19 cellular contexts compared by ENCODE assay signal in the genomic region with DNA sequence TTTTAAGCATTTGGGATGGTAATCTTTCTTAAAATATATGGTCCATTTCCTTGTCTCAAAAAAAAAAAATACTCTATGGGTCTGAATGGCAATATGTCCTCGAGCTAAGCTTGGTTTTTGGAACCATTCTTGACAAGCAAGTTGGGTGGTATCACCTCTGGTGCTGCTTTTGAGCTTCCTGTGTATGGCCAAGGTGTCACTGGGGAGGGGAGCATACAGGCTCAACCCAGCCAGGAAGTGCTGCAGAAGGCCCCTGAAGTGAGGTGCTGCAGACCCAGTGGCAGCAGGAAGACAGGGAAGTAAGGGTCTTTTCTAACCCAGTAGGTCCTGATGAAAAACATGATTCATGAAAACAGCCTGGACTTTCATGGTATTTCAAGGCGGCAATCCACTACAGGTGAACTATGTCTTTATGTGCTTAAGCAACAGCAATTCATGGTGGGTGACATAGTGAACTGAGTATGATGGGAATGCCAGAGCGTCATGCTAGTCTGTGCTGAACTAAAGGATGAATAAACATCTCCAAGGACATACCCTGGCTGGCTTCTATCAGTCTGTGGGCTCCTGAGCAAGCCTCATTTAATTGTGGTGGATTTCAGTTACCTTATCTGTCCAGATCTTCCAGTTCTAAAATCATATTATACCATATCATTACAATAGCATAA. TPM values are rescaled to one million over a fixed set of nuclear protein-coding genes. Genes with fewer than 3 reads are reported as not detected.
A peak's percentile ranks its signal among the peaks of the same experiment; 100 is the strongest.
DNase-seq lines count a peak whose midpoint lies in the region; ATAC-seq lines count a peak whose summit lies in the region.
"Had no signal": no experiment of that assay in that cellular context is flagged by ENCODE, and none has a peak within 500 bp of the region (broad histone marks: within the 10 kb centered on the region; RNA-seq: fewer than 3 reads in every experiment).

No MANE protein-coding gene starts in this region.

- no peak overlapping the region for H4K8ac ChIP-seq in mesenchymal stem cell (ENCODE audit: low read length)

- 83% methylated on average over 3 of the region's 3 CpGs for WGBS in mesenchymal stem cell

- no peak overlapping the region for H3K23ac ChIP-seq in mesenchymal stem cell (ENCODE audit: low read length in 2 of 2)

- H3K27me3 Mint-ChIP-seq in activated CD4-positive, alpha-beta T cell treated with anti-CD3 and anti-CD28 coated beads, Interleukin-2, amount 10 ng/mL, durations not matched to agents 7 days and 5 days: no peaks in the 10 kb centered on the region
- no peaks in the 10 kb centered on the region for H3K27me3 Mint-ChIP-seq in activated CD8-positive, alpha-beta T cell treated with anti-CD3 and anti-CD28 coated beads, Interleukin-2, amount 10 ng/mL, durations not matched to agents 7 days and 5 days (ENCODE audit: low read depth)
- H3K27me3 Mint-ChIP-seq: activated naive CD4-positive, alpha-beta T cell treated with anti-CD3 and anti-CD28 coated beads, Interleukin-2, amount 50 U/mL, for 24 hours had no signal

- H3K4me1 ChIP-seq in mesenchymal stem cell (ENCODE audit: control insufficient read depth, insufficient read depth, low read depth, low read length): peaks cover 5% of the 10 kb centered on the region

- H3K9ac ChIP-seq in mesenchymal stem cell (ENCODE audit: low read length): peak overlapping the region; percentile 86

- no peak overlapping the region for H2BK5ac ChIP-seq in mesenchymal stem cell (ENCODE audit: low read depth, low read length, poor library complexity, severe bottlenecking)

- no peak overlapping the region for H3K4me3 Mint-ChIP-seq in activated CD4-positive, alpha-beta T cell treated with anti-CD3 and anti-CD28 coated beads, Interleukin-2, amount 10 ng/mL, durations not matched to agents 7 days and 5 days
- H3K4me3 Mint-ChIP-seq in activated CD8-positive, alpha-beta T cell treated with anti-CD3 and anti-CD28 coated beads, Interleukin-2, amount 10 ng/mL, durations not matched to agents 7 days and 5 days: no peak overlapping the region
- H3K4me3 Mint-ChIP-seq in stimulated activated effector memory CD8-positive, alpha-beta T cell treated with anti-CD3 and anti-CD28 coated beads, Interleukin-12 subunit alpha, Interleukin-12 subunit beta, amount 100 ng/mL, for 72 hours: no peak overlapping the region
- H3K4me3 Mint-ChIP-seq: activated naive CD4-positive, alpha-beta T cell treated with anti-CD3 and anti-CD28 coated beads, Interleukin-2, amount 50 U/mL, for 24 hours; endodermal cell; IgD-negative memory B cell had no signal

- peaks cover 47% of the 10 kb centered on the region for H3K4me1 Mint-ChIP-seq in activated CD4-positive, alpha-beta T cell treated with anti-CD3 and anti-CD28 coated beads, Interleukin-2, amount 10 ng/mL, durations not matched to agents 7 days and 5 days
- peaks cover 41% of the 10 kb centered on the region for H3K4me1 Mint-ChIP-seq in activated CD8-positive, alpha-beta T cell treated with anti-CD3 and anti-CD28 coated beads, Interleukin-2, amount 10 ng/mL, durations not matched to agents 7 days and 5 days (ENCODE audit: low read depth)
- peaks cover 32% of the 10 kb centered on the region for H3K4me1 Mint-ChIP-seq in stimulated activated effector memory CD8-positive, alpha-beta T cell treated with anti-CD3 and anti-CD28 coated beads, Interleukin-12 subunit alpha, Interleukin-12 subunit beta, amount 100 ng/mL, for 72 hours
- H3K4me1 Mint-ChIP-seq: endodermal cell had no signal

- H3K9me3 ChIP-seq in mesenchymal stem cell (ENCODE audit: control insufficient read depth, low read length): no peaks in the 10 kb centered on the region
- H3K9me3 ChIP-seq: A549, thyroid gland had no signal

- peak; percentile 67 for ATAC-seq in activated CD8-positive, alpha-beta T cell treated with anti-CD3 and anti-CD28 coated beads, Interleukin-2, amount 10 ng/mL, durations not matched to agents 7 days and 5 days
- ATAC-seq in stimulated activated effector memory CD8-positive, alpha-beta T cell treated with anti-CD3 and anti-CD28 coated beads, Interleukin-12 subunit alpha, Interleukin-12 subunit beta, amount 100 ng/mL, for 72 hours: peak; percentile 44
- ATAC-seq: A549, HCT116, right cardiac atrium had no signal

- H3K4me2 ChIP-seq in mesenchymal stem cell (ENCODE audit: low read length, poor library complexity, severe bottlenecking): no peak overlapping the region
- H3K4me2 ChIP-seq: A549, PC-9 had no signal

- H3K36me3 Mint-ChIP-seq in activated CD4-positive, alpha-beta T cell treated with anti-CD3 and anti-CD28 coated beads, Interleukin-2, amount 10 ng/mL, durations not matched to agents 7 days and 5 days (ENCODE audit: low read depth): peaks cover 53% of the 10 kb centered on the region
- peaks cover 67% of the 10 kb centered on the region for H3K36me3 Mint-ChIP-seq in activated CD8-positive, alpha-beta T cell treated with anti-CD3 and anti-CD28 coated beads, Interleukin-2, amount 10 ng/mL, durations not matched to agents 7 days and 5 days (ENCODE audit: low read depth)
- H3K36me3 Mint-ChIP-seq in stimulated activated effector memory CD8-positive, alpha-beta T cell treated with anti-CD3 and anti-CD28 coated beads, Interleukin-12 subunit alpha, Interleukin-12 subunit beta, amount 100 ng/mL, for 72 hours: peaks cover 71% of the 10 kb centered on the region

- H3K27me3 ChIP-seq in mesenchymal stem cell (ENCODE audit: control insufficient read depth in 1 of 2, insufficient read depth in 1 of 2, low read length in 2 of 2): no peaks in the 10 kb centered on the region
- H3K27me3 ChIP-seq: thyroid gland had no signal

- H2BK15ac ChIP-seq in mesenchymal stem cell (ENCODE audit: low read depth, poor library complexity, severe bottlenecking): no peak overlapping the region

- CTCF ChIA-PET in activated CD4-positive, alpha-beta T cell treated with anti-CD3 and anti-CD28 coated beads, Interleukin-2, amount 10 ng/mL, durations not matched to agents 7 days and 5 days (lab: Charles Lee): no interaction called here
- CTCF ChIA-PET in activated CD8-positive, alpha-beta T cell treated with anti-CD3 and anti-CD28 coated beads, Interleukin-2, amount 10 ng/mL, durations not matched to agents 7 days and 5 days (lab: Charles Lee): interaction anchor here (1.7 kb wide), 2 partner anchors 21 to 30 kb away, joined by 3 to 4 read pairs; no protein-coding TSS in a partner anchor

- no peak overlapping the region for H3K4me3 ChIP-seq in mesenchymal stem cell (ENCODE audit: insufficient read depth in 1 of 2, low read depth in 1 of 2, low read length in 2 of 2)
- H3K4me3 ChIP-seq: A549, PC-9, SK-N-MC, thyroid gland had no signal

- H3K79me1 ChIP-seq in mesenchymal stem cell (replicated peaks; ENCODE audit: low read length, poor library complexity, severe bottlenecking): no peaks in the 10 kb centered on the region

- no peak overlapping the region for H3K4ac ChIP-seq in mesenchymal stem cell (ENCODE audit: low read depth in 1 of 2, low read length in 2 of 2)

- H3K9me3 Mint-ChIP-seq in activated CD4-positive, alpha-beta T cell treated with anti-CD3 and anti-CD28 coated beads, Interleukin-2, amount 10 ng/mL, durations not matched to agents 7 days and 5 days: peaks cover 2% of the 10 kb centered on the region
- no peaks in the 10 kb centered on the region for H3K9me3 Mint-ChIP-seq in activated CD8-positive, alpha-beta T cell treated with anti-CD3 and anti-CD28 coated beads, Interleukin-2, amount 10 ng/mL, durations not matched to agents 7 days and 5 days (ENCODE audit: insufficient read depth)
- H3K9me3 Mint-ChIP-seq in stimulated activated effector memory CD8-positive, alpha-beta T cell treated with anti-CD3 and anti-CD28 coated beads, Interleukin-12 subunit alpha, Interleukin-12 subunit beta, amount 100 ng/mL, for 72 hours: no peaks in the 10 kb centered on the region
- H3K9me3 Mint-ChIP-seq: activated naive CD4-positive, alpha-beta T cell treated with anti-CD3 and anti-CD28 coated beads, Interleukin-2, amount 50 U/mL, for 24 hours; IgD-negative memory B cell had no signal

- no peak overlapping the region for H2AK5ac ChIP-seq in mesenchymal stem cell (ENCODE audit: low read length, severe bottlenecking)

- H3K27ac Mint-ChIP-seq in activated CD4-positive, alpha-beta T cell treated with anti-CD3 and anti-CD28 coated beads, Interleukin-2, amount 10 ng/mL, durations not matched to agents 7 days and 5 days: peak overlapping the region; percentile 60
- peak overlapping the region; percentile 83 for H3K27ac Mint-ChIP-seq in activated CD8-positive, alpha-beta T cell treated with anti-CD3 and anti-CD28 coated beads, Interleukin-2, amount 10 ng/mL, durations not matched to agents 7 days and 5 days
- H3K27ac Mint-ChIP-seq in stimulated activated effector memory CD8-positive, alpha-beta T cell treated with anti-CD3 and anti-CD28 coated beads, Interleukin-12 subunit alpha, Interleukin-12 subunit beta, amount 100 ng/mL, for 72 hours: peak overlapping the region; percentile 50
- H3K27ac Mint-ChIP-seq: endodermal cell had no signal

- peaks cover 5 to 32% of the 10 kb centered on the region in 2 experiments for H3K36me3 ChIP-seq in mesenchymal stem cell (ENCODE audit: control insufficient read depth in 1 of 2, insufficient read depth in 2 of 2, low read depth in 1 of 2, low read length in 2 of 2)

- H4K91ac ChIP-seq in mesenchymal stem cell (ENCODE audit: low read length): no peak overlapping the region

- H2AFZ ChIP-seq in mesenchymal stem cell (ENCODE audit: low read depth, low read length): no peak overlapping the region
- H2AFZ ChIP-seq: PC-9 had no signal

- H2BK12ac ChIP-seq in mesenchymal stem cell (ENCODE audit: low read length in 2 of 2): no peak overlapping the region

- DNase-seq in activated CD4-positive, alpha-beta T cell treated with anti-CD3 and anti-CD28 coated beads, Interleukin-2, amount 10 ng/mL, durations not matched to agents 7 days and 5 days: no peak
- DNase-seq in activated CD4-positive, alpha-beta T cell treated with anti-CD3 and anti-CD28 coated beads for 48 hours: no peak
- peak; percentile 35 for DNase-seq in activated CD8-positive, alpha-beta T cell treated with anti-CD3 and anti-CD28 coated beads, Interleukin-2, amount 10 ng/mL, durations not matched to agents 7 days and 5 days
- DNase-seq in mesenchymal stem cell (peak; percentile 43), inferior parietal cortex (ENCODE audit: extremely low spot score) (no peak), GF-D8 (lab: John Stamatoyannopoulos, UW) (no peak), foreskin melanocyte (no peak)
- DNase-seq in stimulated activated effector memory CD8-positive, alpha-beta T cell treated with anti-CD3 and anti-CD28 coated beads, Interleukin-12 subunit alpha, Interleukin-12 subunit beta, amount 100 ng/mL, for 72 hours (ENCODE audit: low spot score in 2 of 2): no peak
- DNase-seq: endodermal cell; NCI-H524 treated with DMSO at 0.1 percent for 48 hours; PC-9; right cardiac atrium; stimulated activated CD4-positive, alpha-beta T cell treated with anti-CD3 and anti-CD28 coated beads, Interleukin-2, amount 100 ng/mL, for 48 hours; thyroid gland had no signal

- H3K27ac ChIP-seq in mesenchymal stem cell (ENCODE audit: low read length, poor library complexity, severe bottlenecking): peak overlapping the region; percentile 17
- H3K27ac ChIP-seq: A549, PC-9, SK-N-MC, thyroid gland had no signal

- H2BK120ac ChIP-seq in mesenchymal stem cell (ENCODE audit: low read depth, low read length): no peak overlapping the region

- H3K14ac ChIP-seq in mesenchymal stem cell (ENCODE audit: low read length in 2 of 2): no peak overlapping the region

- POLR2A ChIA-PET in activated CD4-positive, alpha-beta T cell treated with anti-CD3 and anti-CD28 coated beads, Interleukin-2, amount 10 ng/mL, durations not matched to agents 7 days and 5 days (lab: Charles Lee): no interaction called here
- POLR2A ChIA-PET in activated CD8-positive, alpha-beta T cell treated with anti-CD3 and anti-CD28 coated beads, Interleukin-2, amount 10 ng/mL, durations not matched to agents 7 days and 5 days (lab: Charles Lee): interaction anchor here (0.8 to 4.8 kb wide), 3 partner anchors 12 to 15 kb away, joined by 3 to 25 read pairs (median 4); a partner anchor contains a TSS

- no peak overlapping the region for H3K18ac ChIP-seq in mesenchymal stem cell (ENCODE audit: low read depth in 1 of 2, low read length in 2 of 2)

RNA-seq across cellular contexts. Expression of a gene that starts 15.1 kb away (rescaled TPM):
- total RNA-seq in activated CD4-positive, alpha-beta T cell treated with anti-CD3 and anti-CD28 coated beads, Interleukin-2, amount 10 ng/mL, durations not matched to agents 7 days and 5 days: 10 to 100 TPM; 20.2 to 22.2 TPM
- total RNA-seq in activated CD8-positive, alpha-beta T cell treated with anti-CD3 and anti-CD28 coated beads, Interleukin-2, amount 10 ng/mL, durations not matched to agents 7 days and 5 days: 10 to 100 TPM; 21.6 to 23.2 TPM
- polyA plus RNA-seq in mesenchymal stem cell (2013, experiment 1 of 2): 6.8 TPM
- 8.0 TPM for polyA plus RNA-seq in mesenchymal stem cell (2013, experiment 2 of 2)

RNA-seq across cellular contexts. Expression of a gene that starts 15.2 kb away (rescaled TPM):
- 10 to 100 TPM; 32.5 to 35.0 TPM for total RNA-seq in activated CD4-positive, alpha-beta T cell treated with anti-CD3 and anti-CD28 coated beads, Interleukin-2, amount 10 ng/mL, durations not matched to agents 7 days and 5 days
- 10 to 100 TPM; 29.6 to 30.4 TPM for total RNA-seq in activated CD8-positive, alpha-beta T cell treated with anti-CD3 and anti-CD28 coated beads, Interleukin-2, amount 10 ng/mL, durations not matched to agents 7 days and 5 days
- polyA plus RNA-seq in mesenchymal stem cell (2013, experiment 1 of 2): 9.2 TPM
- polyA plus RNA-seq in mesenchymal stem cell (2013, experiment 2 of 2): 7.8 TPM

RNA-seq across cellular contexts. Expression of a gene that starts 30.4 kb away (rescaled TPM):
- total RNA-seq in activated CD4-positive, alpha-beta T cell treated with anti-CD3 and anti-CD28 coated beads, Interleukin-2, amount 10 ng/mL, durations not matched to agents 7 days and 5 days: 10 to 100 TPM in 1 of 2 experiments, 1 to 10 TPM in 1; 9.1 to 10.9 TPM
- total RNA-seq in activated CD8-positive, alpha-beta T cell treated with anti-CD3 and anti-CD28 coated beads, Interleukin-2, amount 10 ng/mL, durations not matched to agents 7 days and 5 days: 10 to 100 TPM; 10.6 to 11.2 TPM
- polyA plus RNA-seq in mesenchymal stem cell (2013, experiment 1 of 2): 23.9 TPM
- 25.8 TPM for polyA plus RNA-seq in mesenchymal stem cell (2013, experiment 2 of 2)

Comparison
In these comparisons a context has a peak if more than half of its experiments do, and no peak if none do; other contexts are left out.
1. DNase-seq: peak in activated CD8-positive, alpha-beta T cell treated with anti-CD3 and anti-CD28 coated beads, Interleukin-2, amount 10 ng/mL, durations not matched to agents 7 days and 5 days (single experiment) and mesenchymal stem cell (single experiment); none in activated CD4-positive, alpha-beta T cell treated with anti-CD3 and anti-CD28 coated beads, Interleukin-2, amount 10 ng/mL, durations not matched to agents 7 days and 5 days (single experiment), activated CD4-positive, alpha-beta T cell treated with anti-CD3 and anti-CD28 coated beads for 48 hours (single experiment), stimulated activated effector memory CD8-positive, alpha-beta T cell treated with anti-CD3 and anti-CD28 coated beads, Interleukin-12 subunit alpha, Interleukin-12 subunit beta, amount 100 ng/mL, for 72 hours (0 of 2), inferior parietal cortex (single experiment), GF-D8 (single experiment) and foreskin melanocyte (single experiment).
2. Peak in every context shown above with its lines, with median percentiles within 50 percentile points of each other: H3K27ac Mint-ChIP-seq.